ENCODE assay signal across 9 cellular contexts in genomic region chr1:226569879-226570547, GRCh38. TPM values are rescaled to one million over a fixed set of nuclear protein-coding genes. Genes with fewer than 3 reads are reported as not detected.
DNase-seq lines count a peak whose midpoint lies in the region; ATAC-seq and TF ChIP-seq lines count a peak whose summit lies in the region.
"Had no signal": no experiment of that assay in that cellular context is flagged by ENCODE, and none has a peak within 500 bp of the region (broad histone marks: within the 10 kb centered on the region; RNA-seq: fewer than 3 reads in every experiment).

No MANE protein-coding gene starts in this region.

- no peaks in the 10 kb centered on the region for H3K9me3 Mint-ChIP-seq in mesothelial cell of epicardium

- peaks cover 0 to 29% (median 20%) of the 10 kb centered on the region in 10 experiments; a peak in 16 of 20 replicates for H3K4me1 ChIP-seq in BLaER1 treated with 17β-estradiol and CSF1 and Interleukin-3, amounts not matched to agents 10 nM and 100 nM
- no peaks in the 10 kb centered on the region for H3K4me1 ChIP-seq in iPS DF 6.9 (ENCODE audit: control insufficient read depth, insufficient read depth, low read length)
- peaks cover 0 to 9% of the 10 kb centered on the region in 2 donors for H3K4me1 ChIP-seq in uterus

- no peaks in the 10 kb centered on the region for H4K20me1 ChIP-seq in BLaER1 treated with 17β-estradiol and CSF1 and Interleukin-3, amounts not matched to agents 10 nM and 100 nM
- no peaks in the 10 kb centered on the region for H4K20me1 ChIP-seq in SU-DHL-6 (ENCODE audit: low read depth, low read length)

- H3K36me3 Mint-ChIP-seq in mesothelial cell of epicardium: no peaks in the 10 kb centered on the region

- H3K79me2 ChIP-seq in SU-DHL-6 (ENCODE audit: insufficient read depth, low read length): no peaks in the 10 kb centered on the region

- no peaks in the 10 kb centered on the region for H3K27me3 ChIP-seq in BLaER1 treated with 17β-estradiol and CSF1 and Interleukin-3, amounts not matched to agents 10 nM and 100 nM
- no peaks in the 10 kb centered on the region for H3K27me3 ChIP-seq in SU-DHL-6 (ENCODE audit: low read length)
- no peaks in the 10 kb centered on the region for H3K27me3 ChIP-seq in iPS DF 6.9 (ENCODE audit: control insufficient read depth, insufficient read depth, low read length)
- no peaks in the 10 kb centered on the region for H3K27me3 ChIP-seq in uterus

- H3K9me2 ChIP-seq in SU-DHL-6 (replicated peaks; ENCODE audit: insufficient read depth, low read length): no peaks in the 10 kb centered on the region

- no peaks in the 10 kb centered on the region for H3F3A ChIP-seq in SU-DHL-6 (ENCODE audit: insufficient read depth)

- H3K9me3 ChIP-seq in BLaER1 treated with 17β-estradiol and CSF1 and Interleukin-3, amounts not matched to agents 10 nM and 100 nM (replicated peaks in 1 of 11): no peaks in the 10 kb centered on the region
- H3K9me3 ChIP-seq in SU-DHL-6 (ENCODE audit: insufficient read depth, low read length) (no peaks in the 10 kb centered on the region), iPS DF 6.9 (ENCODE audit: control insufficient read depth, insufficient read depth, low read length) (no peaks in the 10 kb centered on the region), uterus (no peaks in the 10 kb centered on the region)

- H3K4me2 ChIP-seq in BLaER1 treated with 17β-estradiol and CSF1 and Interleukin-3, amounts not matched to agents 10 nM and 100 nM: peak overlapping the region in 9 of 11 experiments; percentile 8 to 79 (median 59); a peak in 16 of 22 replicates
- no peak overlapping the region for H3K4me2 ChIP-seq in SU-DHL-6 (ENCODE audit: low read depth, low read length, poor library complexity, severe bottlenecking)

- no peak overlapping the region for H3K4me3 Mint-ChIP-seq in mesothelial cell of epicardium

- peaks cover 24% of the 10 kb centered on the region for H3K27me3 Mint-ChIP-seq in mesothelial cell of epicardium (ENCODE audit: low read depth)

- H3K36me3 ChIP-seq in BLaER1 treated with 17β-estradiol and CSF1 and Interleukin-3, amounts not matched to agents 10 nM and 100 nM: no peaks in the 10 kb centered on the region
- H3K36me3 ChIP-seq in SU-DHL-6 (ENCODE audit: low read length) (no peaks in the 10 kb centered on the region), iPS DF 6.9 (ENCODE audit: control insufficient read depth, insufficient read depth, low read length) (no peaks in the 10 kb centered on the region), uterus (no peaks in the 10 kb centered on the region)

- no peak overlapping the region for H3K4me3 ChIP-seq in BLaER1 treated with 17β-estradiol and CSF1 and Interleukin-3, amounts not matched to agents 10 nM and 100 nM
- H3K4me3 ChIP-seq in SU-DHL-6 (ENCODE audit: insufficient read depth, low read length, poor library complexity, severe bottlenecking) (no peak overlapping the region), iPS DF 6.9 (ENCODE audit: low read length) (no peak overlapping the region), uterus (no peak overlapping the region)

- TF ChIP-seq POLR2A in uterus (IDR thresholded peaks at IDR 0.05): no peak

- ATAC-seq in GM18873 (IDR thresholded peaks at IDR 0.05; ENCODE audit: low FRiP score, unreplicated experiment) (no peak), HG02884 (IDR thresholded peaks at IDR 0.05; ENCODE audit: unreplicated experiment) (no peak)

- TF ChIP-seq CTCF in SU-DHL-6 (IDR thresholded peaks at IDR 0.05; ENCODE audit: insufficient read depth, low read length, poor library complexity, severe bottlenecking): peak; percentile 19
- no peak for TF ChIP-seq CTCF in uterus (IDR thresholded peaks at IDR 0.05)
- TF ChIP-seq CTCF in mesothelial cell of epicardium (IDR thresholded peaks at IDR 0.05; ENCODE audit: unreplicated experiment): no peak

- H3K27ac ChIP-seq in BLaER1 treated with 17β-estradiol and CSF1 and Interleukin-3, amounts not matched to agents 10 nM and 100 nM: peak overlapping the region in 1 of 11 experiments; percentile 24; a peak in 1 of 22 replicates
- H3K27ac ChIP-seq in SU-DHL-6 (ENCODE audit: low read depth, low read length) (no peak overlapping the region), iPS DF 6.9 (ENCODE audit: low read length) (no peak overlapping the region), uterus (no peak overlapping the region)

- no peak overlapping the region for H2AFZ ChIP-seq in SU-DHL-6 (ENCODE audit: low read depth, low read length, severe bottlenecking)

- no CpG with 5 or more reads among the region's 4 CpGs for WGBS in iPS DF 6.9 (ENCODE audit: insufficient coverage, insufficient read length)

- no peak overlapping the region for H3K27ac Mint-ChIP-seq in mesothelial cell of epicardium

- peak overlapping the region in 1 of 11 experiments; percentile 21; a peak in 1 of 22 replicates for H3K9ac ChIP-seq in BLaER1 treated with 17β-estradiol and CSF1 and Interleukin-3, amounts not matched to agents 10 nM and 100 nM
- no peak overlapping the region for H3K9ac ChIP-seq in SU-DHL-6 (ENCODE audit: low read length)

- H3K4me1 Mint-ChIP-seq in mesothelial cell of epicardium: peaks cover 2% of the 10 kb centered on the region

- DNase-seq in GM19238 (ENCODE audit: insufficient read length, low spot score) (peak; percentile 44), iPS DF 6.9 (ENCODE audit: low read depth, low spot score) (peak; percentile 25), uterus (no peak), mesothelial cell of epicardium (ENCODE audit: low spot score in 2 of 2, unreplicated experiment in 2 of 2) (no peak)

- intact Hi-C loops in uterus (cut with DNase I; ENCODE audit: low total_unique reads): no loop called here

RNA-seq across cellular contexts. Expression of gene STUM, which starts 21.4 kb away (rescaled TPM):
- total RNA-seq in uterus (1 to 10 TPM in 3 of 4 donors, under 1 TPM in 1; 0.88 to 9.1 (median 2.2) TPM), mesothelial cell of epicardium (0.07 to 0.18 TPM (median 0.09 TPM) in 3 replicates)
- total RNA-seq: astrocyte had no signal

Comparison
In these comparisons a context has a peak if more than half of its experiments do, and no peak if none do; other contexts are left out.
1. DNase-seq: peak in GM19238 (single experiment) and iPS DF 6.9 (single experiment); none in uterus (0 of 2) and mesothelial cell of epicardium (0 of 2).